ENCODE assay signal across 1 cellular context in genomic region chr21:42060166-42060565, GRCh38.
TF ChIP-seq lines count a peak whose summit lies in the region.

No MANE protein-coding gene starts in this region.

TF ChIP-seq in IMR-90, 13 proteins besides CTCF, POLR2A, EP300 and RAD21:
- TF ChIP-seq NFE2L2 (IDR thresholded peaks at IDR 0.05; ENCODE audit: low read depth, low read length) (no peak), USF2 (IDR thresholded peaks at IDR 0.05; ENCODE audit: low read depth, low read length) (no peak), MXI1 (IDR thresholded peaks at IDR 0.05; ENCODE audit: borderline replicate concordance, low read depth, low read length) (no peak), CHD1 (IDR thresholded peaks at IDR 0.05; ENCODE audit: low read depth, low read length) (no peak), CEBPB (IDR thresholded peaks at IDR 0.05; ENCODE audit: low read depth, low read length) (no peak), ELK1 (IDR thresholded peaks at IDR 0.05; ENCODE audit: borderline replicate concordance, low read depth, low read length) (no peak), MAFK (IDR thresholded peaks at IDR 0.05; ENCODE audit: low read depth, low read length) (no peak), MAZ (IDR thresholded peaks at IDR 0.05; ENCODE audit: borderline replicate concordance, low read depth, low read length) (no peak), RFX5 (IDR thresholded peaks at IDR 0.05; ENCODE audit: low read depth, low read length) (no peak), RCOR1 (IDR thresholded peaks at IDR 0.05; ENCODE audit: insufficient replicate concordance, low read length) (no peak), FOS (IDR thresholded peaks at IDR 0.05; ENCODE audit: low read depth, low read length) (no peak), BHLHE40 (IDR thresholded peaks at IDR 0.05; ENCODE audit: low read depth, low read length) (no peak), SMC3 (IDR thresholded peaks at IDR 0.05; ENCODE audit: low read depth, low read length) (no peak)
